ENCODE assay signal across 9 cellular contexts in genomic region chr7:80942261-80943041, GRCh38. TPM values are rescaled to one million over a fixed set of nuclear protein-coding genes. Genes with fewer than 3 reads are reported as not detected.
DNase-seq lines count a peak whose midpoint lies in the region; ATAC-seq and TF ChIP-seq lines count a peak whose summit lies in the region.
"Had no signal": no experiment of that assay in that cellular context is flagged by ENCODE, and none has a peak within 500 bp of the region (broad histone marks: within the 10 kb centered on the region; RNA-seq: fewer than 3 reads in every experiment).

No MANE protein-coding gene starts in this region.

- intact Hi-C loops in Panc1 (cut with micrococcal nuclease; ENCODE audit: unreplicated experiment) = loop anchor here (5.0 kb wide), 1 partner anchor 155 kb away; no protein-coding TSS in a partner anchor
- intact Hi-C loops in CD4-positive, alpha-beta T cell (cut with DNase I, micrococcal nuclease) = no loop called here

- H3K4me3 ChIP-seq in Panc1 (ENCODE audit: low read depth in 2 of 2, low read length in 2 of 2) = no peak overlapping the region; a peak in 1 of 4 replicates

- CTCF ChIA-PET in Panc1 (lab: Charles Lee) = no interaction called here
- CTCF ChIA-PET in CD4-positive, alpha-beta T cell (lab: Charles Lee) = no interaction called here

- peaks cover 38% of the 10 kb centered on the region for H3K4me1 ChIP-seq in Panc1 (ENCODE audit: control insufficient read depth, insufficient read depth, low read length)

- H3K36me3 ChIP-seq in Panc1 (ENCODE audit: control insufficient read depth, insufficient read depth, low read length) = no peaks in the 10 kb centered on the region

- TF ChIP-seq CTCF in Panc1 (IDR thresholded peaks at IDR 0.05) (no peak), omental fat pad (IDR thresholded peaks at IDR 0.05) (no peak)
- no peak for TF ChIP-seq CTCF in CD4-positive, alpha-beta T cell (IDR thresholded peaks at IDR 0.05)

- no peaks in the 10 kb centered on the region for H3K27me3 ChIP-seq in Panc1 (ENCODE audit: control insufficient read depth, insufficient read depth, low read length)
- H3K27me3 ChIP-seq in CD4-positive, alpha-beta T cell (ENCODE audit: control insufficient read depth, insufficient read depth, low read length) = no peaks in the 10 kb centered on the region

- H3K9me3 ChIP-seq in Panc1 (ENCODE audit: control insufficient read depth, insufficient read depth, low read depth, low read length) = peaks cover 24% of the 10 kb centered on the region; the same call in 1 of the 2 replicates
- peaks cover 3% of the 10 kb centered on the region for H3K9me3 ChIP-seq in CD4-positive, alpha-beta T cell (ENCODE audit: control insufficient read depth, low read length)

- no peak overlapping the region for H3K27ac Mint-ChIP-seq in CD4-positive, alpha-beta T cell
- H3K27ac Mint-ChIP-seq in naive thymus-derived CD8-positive, alpha-beta T cell = no peak overlapping the region

- POLR2A ChIA-PET in Panc1 (lab: Charles Lee) = interaction anchor here (0.6 to 1.3 kb wide), 3 partner anchors 23 to 398 kb away, joined by 3 to 4 read pairs (median 4); partner anchors contain the start of gene SEMA3C
- POLR2A ChIA-PET in CD4-positive, alpha-beta T cell (lab: Charles Lee) = no interaction called here
- POLR2A ChIA-PET in naive thymus-derived CD8-positive, alpha-beta T cell (lab: Charles Lee) = no interaction called here

- no peaks in the 10 kb centered on the region for H3K4me1 Mint-ChIP-seq in CD4-positive, alpha-beta T cell (ENCODE audit: low read depth)
- H3K4me1 Mint-ChIP-seq in naive thymus-derived CD8-positive, alpha-beta T cell = no peaks in the 10 kb centered on the region

- H3K27ac ChIP-seq in Panc1 (ENCODE audit: low read length) = peak overlapping the region; percentile 98
- no peak overlapping the region for H3K27ac ChIP-seq in CD4-positive, alpha-beta T cell (ENCODE audit: low read depth, low read length)

- DNase-seq in CD1c-positive myeloid dendritic cell (ENCODE audit: extremely low spot score) = peak; percentile 50
- peak; percentile 99 for DNase-seq in Panc1 (ENCODE audit: low read depth, low spot score)
- DNase-seq in fibroblast of peridontal ligament (ENCODE audit: extremely low read depth) = peak; percentile 99
- no peak for DNase-seq in omental fat pad (ENCODE audit: low spot score)
- DNase-seq in CD4-positive, alpha-beta T cell = no peak
- no peak for DNase-seq in naive thymus-derived CD8-positive, alpha-beta T cell

- H3K4me3 Mint-ChIP-seq in CD4-positive, alpha-beta T cell = no peak overlapping the region
- no peak overlapping the region for H3K4me3 Mint-ChIP-seq in naive thymus-derived CD8-positive, alpha-beta T cell

- in situ Hi-C loops in Panc1 (cut with HindIII; ENCODE audit: low pct_unique_long_range_greater_than_20kb, low sequenced_read_pairs) = no loop called here

- no peaks in the 10 kb centered on the region for H3K27me3 Mint-ChIP-seq in CD4-positive, alpha-beta T cell
- peaks cover 0 to 3% (median 0%) of the 10 kb centered on the region in 5 donors for H3K27me3 Mint-ChIP-seq in naive thymus-derived CD8-positive, alpha-beta T cell

- H3K9me3 Mint-ChIP-seq in CD4-positive, alpha-beta T cell = peaks cover 9% of the 10 kb centered on the region
- peaks cover 0 to 1% (median 0%) of the 10 kb centered on the region in 9 donors for H3K9me3 Mint-ChIP-seq in naive thymus-derived CD8-positive, alpha-beta T cell

- ATAC-seq in Panc1 (peak; percentile 99), omental fat pad (ENCODE audit: low FRiP score) (peak; percentile 97), HG03039 (IDR thresholded peaks at IDR 0.05; ENCODE audit: unreplicated experiment) (no peak), HG03354 (IDR thresholded peaks at IDR 0.05; ENCODE audit: poor library complexity, severe bottlenecking, unreplicated experiment) (no peak)
- no peak for ATAC-seq in CD4-positive, alpha-beta T cell (ENCODE audit: poor library complexity)
- no peak for ATAC-seq in naive thymus-derived CD8-positive, alpha-beta T cell

- BruUV-seq in Panc1 (replicated peaks; lab: Mats Ljungman, UMichigan) = no TSS peak

- no peaks in the 10 kb centered on the region for H3K36me3 Mint-ChIP-seq in CD4-positive, alpha-beta T cell (ENCODE audit: low read depth)
- H3K36me3 Mint-ChIP-seq in naive thymus-derived CD8-positive, alpha-beta T cell = no peaks in the 10 kb centered on the region

RNA-seq across cellular contexts. Expression of gene SEMA3C, which starts 23.6 kb away (rescaled TPM):
- total RNA-seq in Panc1 (2021; ENCODE audit: unreplicated experiment) (232 TPM), omental fat pad (100 to 1,000 TPM in 2 of 4 donors, 10 to 100 TPM in 2; 46.2 to 201 (median 126) TPM)
- polyA plus RNA-seq in Panc1 (2012; ENCODE audit: insufficient read length) = 166 TPM
- total RNA-seq in CD4-positive, alpha-beta T cell = under 1 TPM; 0.08 TPM
- not detected for total RNA-seq in naive thymus-derived CD8-positive, alpha-beta T cell
- polyA plus RNA-seq in naive thymus-derived CD8-positive, alpha-beta T cell = not detected
- total RNA-seq: T-helper 1 cell treated with Interleukin-12 subunit alpha and Interleukin-12 subunit beta and Interleukin-4 antibody, amounts not matched to agents 30 ng/mL and 1 ng/mL, for 36 hours had no signal

Comparison
In these comparisons a context has a peak if more than half of its experiments do, and no peak if none do; other contexts are left out.
1. DNase-seq: peak in CD1c-positive myeloid dendritic cell (single experiment), Panc1 (single experiment) and fibroblast of peridontal ligament (single experiment); none in omental fat pad (single experiment), CD4-positive, alpha-beta T cell (0 of 10) and naive thymus-derived CD8-positive, alpha-beta T cell (0 of 10).
2. ATAC-seq: peak in Panc1 (single experiment) and omental fat pad (single experiment); none in CD4-positive, alpha-beta T cell (single experiment), HG03039 (single experiment), HG03354 (single experiment) and naive thymus-derived CD8-positive, alpha-beta T cell (0 of 2).
3. RNA of gene SEMA3C, which starts 23.6 kb away (total RNA-seq): 232 TPM in Panc1 (single experiment) and 46.2 to 201 TPM in omental fat pad; 0.08 TPM in CD4-positive, alpha-beta T cell and not detected in naive thymus-derived CD8-positive, alpha-beta T cell; every median in the first group is over 10 times any median in the second.